In the genomic region with DNA sequence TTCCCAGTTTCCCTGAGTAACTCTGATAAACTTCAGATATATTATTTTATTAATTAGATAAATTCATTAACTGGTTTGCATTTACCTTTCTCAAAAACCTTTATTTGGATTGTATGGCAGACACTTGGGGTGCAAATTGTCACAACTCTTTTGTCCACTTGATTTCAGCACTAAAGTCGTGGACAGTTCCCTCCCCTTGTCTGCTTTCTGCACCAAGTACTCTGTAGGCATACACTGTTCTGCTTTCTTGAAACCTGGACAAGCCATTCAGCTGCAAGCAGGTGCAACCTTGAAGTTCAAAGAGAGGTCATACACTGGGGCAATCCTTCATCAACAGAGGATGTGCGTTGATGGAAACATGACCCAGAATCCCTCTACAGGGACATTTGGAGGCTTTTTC, we compare ENCODE assay signal across 12 cellular contexts.
A peak's percentile ranks its signal among the peaks of the same experiment; 100 is the strongest.
DNase-seq lines count a peak whose midpoint lies in the region; ATAC-seq and TF ChIP-seq lines count a peak whose summit lies in the region.
"Had no signal": no experiment of that assay in that cellular context is flagged by ENCODE, and none has a peak within 500 bp of the region (broad histone marks: within the 10 kb centered on the region; RNA-seq: fewer than 3 reads in every experiment).

No MANE protein-coding gene starts in this region.

- 14 to 16% methylated on average over 2 of the region's 2 CpGs for WGBS in GM23248 (ENCODE audit: low coverage in 1 of 2, low lambda C conversion rate in 2 of 2, missing lambda C conversion rate in 2 of 2), 2 experiments

- H3K36me3 ChIP-seq in GM23248 (ENCODE audit: low read depth): no peaks in the 10 kb centered on the region

- H3K79me2 ChIP-seq in GM23248 (ENCODE audit: insufficient read depth): no peaks in the 10 kb centered on the region

- no peaks in the 10 kb centered on the region for H3K4me1 ChIP-seq in GM23248 (ENCODE audit: insufficient read depth)

- DNase-seq in A172 (ENCODE audit: low spot score) (peak; percentile 48), GM23248 (peak; percentile 10), RKO (ENCODE audit: low spot score) (peak; percentile 60), fibroblast of the aortic adventitia (ENCODE audit: low read depth) (peak; percentile 40), NCI-H1092 (lab: John Stamatoyannopoulos, UW) (no peak), T-helper 1 cell (no peak), amniotic stem cell (lab: John Stamatoyannopoulos, UW) (no peak), left colon (no peak)
- DNase-seq: activated effector memory CD4-positive, alpha-beta T cell treated with anti-CD3 and anti-CD28 coated beads, Interleukin-2, amount 50 U/mL, for 16 hours; dorsolateral prefrontal cortex; stimulated activated CD4-positive, alpha-beta T cell treated with anti-CD3 and anti-CD28 coated beads, Interleukin-2, amount 100 ng/mL, for 24 hours; T1000 had no signal

- ATAC-seq in left colon: no peak

- no peak overlapping the region for H3K9ac ChIP-seq in GM23248

- no peaks in the 10 kb centered on the region for H3K27me3 ChIP-seq in GM23248 (replicated peaks; ENCODE audit: insufficient read depth)
- H3K27me3 ChIP-seq: dorsolateral prefrontal cortex had no signal

- no peak overlapping the region for H3K4me2 ChIP-seq in GM23248 (ENCODE audit: unreplicated experiment)

- intact Hi-C loops in left colon (cut with DNase I, micrococcal nuclease): no loop called here

- TF ChIP-seq CTCF in fibroblast of the aortic adventitia (IDR thresholded peaks at IDR 0.05; ENCODE audit: insufficient read depth, low read length): no peak

- H3F3A ChIP-seq in GM23248 (ENCODE audit: insufficient read depth): no peaks in the 10 kb centered on the region

- no peaks in the 10 kb centered on the region for H3K9me2 ChIP-seq in GM23248 (ENCODE audit: insufficient read depth)

- no peak overlapping the region for H3K27ac ChIP-seq in GM23248
- H3K27ac ChIP-seq: dorsolateral prefrontal cortex had no signal

- no peaks in the 10 kb centered on the region for H3K9me3 ChIP-seq in GM23248 (ENCODE audit: low read depth)

- H2AFZ ChIP-seq in GM23248: no peak overlapping the region

- in situ Hi-C loops in GM23248 (cut with MboI): no loop called here

- no peak overlapping the region for H3K4me3 ChIP-seq in GM23248
- no peak overlapping the region for H3K4me3 ChIP-seq in fibroblast of the aortic adventitia (ENCODE audit: low read depth, low read length)
- H3K4me3 ChIP-seq: dorsolateral prefrontal cortex had no signal

- H4K20me1 ChIP-seq in GM23248 (ENCODE audit: insufficient read depth): no peaks in the 10 kb centered on the region

Comparison
In these comparisons a context has a peak if more than half of its experiments do, and no peak if none do; other contexts are left out.
1. DNase-seq: peak in A172 (single experiment), GM23248 (single experiment), RKO (single experiment) and fibroblast of the aortic adventitia (single experiment); none in NCI-H1092 (single experiment), T-helper 1 cell (0 of 5), amniotic stem cell (single experiment) and left colon (0 of 2).